In genomic region chr20:25083141-25083772, GRCh38 we compare ENCODE assay signal across 16 cellular contexts. TPM values are rescaled to one million over a fixed set of nuclear protein-coding genes. Genes with fewer than 3 reads are reported as not detected.
DNase-seq lines count a peak whose midpoint lies in the region; ATAC-seq and TF ChIP-seq lines count a peak whose summit lies in the region.
"Had no signal": no experiment of that assay in that cellular context is flagged by ENCODE, and none has a peak within 500 bp of the region (broad histone marks: within the 10 kb centered on the region; RNA-seq: fewer than 3 reads in every experiment).

No MANE protein-coding gene starts in this region.

- H3K9me3 Mint-ChIP-seq in CD8-positive, alpha-beta T cell = no peaks in the 10 kb centered on the region
- peaks cover 0 to 12% (median 9%) of the 10 kb centered on the region in 5 experiments for H3K9me3 Mint-ChIP-seq in brain
- H3K9me3 Mint-ChIP-seq: mesothelial cell of epicardium had no signal

- POLR2A ChIA-PET in CD8-positive, alpha-beta T cell (lab: Charles Lee) = no interaction called here
- POLR2A ChIA-PET in HCT116 (lab: Charles Lee) = no interaction called here

- H3K79me2 ChIP-seq in HCT116 (ENCODE audit: insufficient read depth, low read length) = no peaks in the 10 kb centered on the region
- H3K79me2 ChIP-seq in neural cell (replicated peaks; ENCODE audit: insufficient read depth, low read length) = no peaks in the 10 kb centered on the region

- no peak overlapping the region for H3K4me3 ChIP-seq in CD8-positive, alpha-beta T cell (ENCODE audit: low read depth, low read length)
- no peak overlapping the region; a peak in 1 of 4 replicates for H3K4me3 ChIP-seq in HCT116 (replicated peaks in 1 of 2; ENCODE audit: low read depth in 1 of 2, low read length in 2 of 2)
- peak overlapping the region; percentile 48 for H3K4me3 ChIP-seq in neural cell (ENCODE audit: low read length)
- H3K4me3 ChIP-seq: thoracic aorta had no signal

- RAD21 ChIA-PET in HCT116 (lab: Charles Lee; ENCODE audit: low non-redundant PET in 1 of 2, low total read pairs in 2 of 2, uncharacterized antibody in 2 of 2, unreplicated experiment in 2 of 2) = no interaction called here

- H3K4me1 Mint-ChIP-seq in CD8-positive, alpha-beta T cell (ENCODE audit: low read depth) = peaks cover 27% of the 10 kb centered on the region
- peaks cover 23% of the 10 kb centered on the region for H3K4me1 Mint-ChIP-seq in brain
- H3K4me1 Mint-ChIP-seq: mesothelial cell of epicardium had no signal

- no peak for ATAC-seq in CD8-positive, alpha-beta T cell
- ATAC-seq in HCT116 (no peak), GM18511 (IDR thresholded peaks at IDR 0.05; ENCODE audit: unreplicated experiment) (no peak)

- H3K36me3 ChIP-seq in CD8-positive, alpha-beta T cell (ENCODE audit: insufficient read depth, low read length) = no peaks in the 10 kb centered on the region
- no peaks in the 10 kb centered on the region for H3K36me3 ChIP-seq in HCT116 (ENCODE audit: control insufficient read depth in 1 of 2, insufficient read depth in 2 of 2, low read length in 2 of 2)
- H3K36me3 ChIP-seq in neural cell (ENCODE audit: insufficient read depth, low read length) = no peaks in the 10 kb centered on the region
- H3K36me3 ChIP-seq: brain microvascular endothelial cell, thoracic aorta had no signal

- no peak overlapping the region for H3K27ac Mint-ChIP-seq in CD8-positive, alpha-beta T cell
- H3K27ac Mint-ChIP-seq in brain = peak overlapping the region in 1 of 5 experiments; percentile 45
- H3K27ac Mint-ChIP-seq: mesothelial cell of epicardium had no signal

- no peak for TF ChIP-seq EP300 in neural cell (conservative IDR thresholded peaks at IDR 0.05; ENCODE audit: poor library complexity, severe bottlenecking)

- H3K9me3 ChIP-seq in CD8-positive, alpha-beta T cell (ENCODE audit: low read length) = no peaks in the 10 kb centered on the region
- H3K9me3 ChIP-seq in HCT116 (ENCODE audit: control insufficient read depth in 1 of 2, insufficient read depth in 1 of 2, low read depth in 1 of 2, low read length in 2 of 2) (no peaks in the 10 kb centered on the region), neural cell (ENCODE audit: low read length) (peaks cover 17% of the 10 kb centered on the region)
- H3K9me3 ChIP-seq: thoracic aorta had no signal

- H3K36me3 Mint-ChIP-seq in CD8-positive, alpha-beta T cell = no peaks in the 10 kb centered on the region
- H3K36me3 Mint-ChIP-seq in brain = no peaks in the 10 kb centered on the region

- H3K4me3 Mint-ChIP-seq in CD8-positive, alpha-beta T cell = peak overlapping the region; percentile 19
- H3K4me3 Mint-ChIP-seq in brain = peak overlapping the region; percentile 70 to 81 (median 77)
- H3K4me3 Mint-ChIP-seq: mesothelial cell of epicardium had no signal

- TF ChIP-seq CTCF in CD8-positive, alpha-beta T cell (IDR thresholded peaks at IDR 0.05) = no peak
- no peak for TF ChIP-seq CTCF in HCT116 (IDR thresholded peaks at IDR 0.05 in 2 of 3, conservative IDR thresholded peaks at IDR 0.05 in 1 of 3; ENCODE audit: borderline replicate concordance in 1 of 3, insufficient read depth in 1 of 3, low read depth in 2 of 3, low read length in 2 of 3)
- no peak for TF ChIP-seq CTCF in brain (conservative IDR thresholded peaks at IDR 0.05)
- TF ChIP-seq CTCF in neural cell (IDR thresholded peaks at IDR 0.05; ENCODE audit: poor library complexity, severe bottlenecking) = no peak

- CTCF ChIA-PET in CD8-positive, alpha-beta T cell (lab: Charles Lee) = interaction anchor here (1.1 kb wide), 1 partner anchor 21 kb away, joined by 3 read pairs; no protein-coding TSS in a partner anchor
- CTCF ChIA-PET in HCT116 (lab: Charles Lee) = interaction anchor here (1.5 kb wide), 1 partner anchor 315 kb away, joined by 3 read pairs; no protein-coding TSS in a partner anchor

- no peaks in the 10 kb centered on the region for H3K9me2 ChIP-seq in HCT116 (ENCODE audit: insufficient read depth)
- no peaks in the 10 kb centered on the region for H3K9me2 ChIP-seq in neural cell (ENCODE audit: insufficient read depth, low read length)

- peak in 1 of 7 experiments; percentile 46 for DNase-seq in CD8-positive, alpha-beta T cell
- DNase-seq in HCT116 (ENCODE audit: low read depth, low spot score) (no peak), hypothalamus (lab: John Stamatoyannopoulos, UW) (no peak), NCI-H446 (lab: John Stamatoyannopoulos, UW) (no peak)
- no peak for DNase-seq in central memory CD4-positive, alpha-beta T cell
- DNase-seq: brain microvascular endothelial cell, GOT3, hippocampal formation, NCI-H1436, NCI-H748 treated with DMSO at 0.1 percent for 48 hours had no signal

- H2AFZ ChIP-seq in HCT116 (ENCODE audit: low read depth, low read length, poor library complexity, severe bottlenecking) (no peak overlapping the region), neural cell (ENCODE audit: low read depth, low read length) (no peak overlapping the region)

- H3K27ac ChIP-seq in CD8-positive, alpha-beta T cell (ENCODE audit: low read depth, low read length) = no peak overlapping the region
- H3K27ac ChIP-seq in HCT116 (ENCODE audit: low read depth, low read length) (no peak overlapping the region), neural cell (ENCODE audit: low read length) (no peak overlapping the region)
- H3K27ac ChIP-seq: brain microvascular endothelial cell, thoracic aorta had no signal

- H4K20me1 ChIP-seq in HCT116 (ENCODE audit: insufficient read depth) (no peaks in the 10 kb centered on the region), neural cell (ENCODE audit: insufficient read depth) (no peaks in the 10 kb centered on the region)

- TF ChIP-seq POLR2A in HCT116 (IDR thresholded peaks at IDR 0.05; ENCODE audit: borderline replicate concordance, extremely low read depth, insufficient read depth, insufficient read length) = no peak

- intact Hi-C loops in CD8-positive, alpha-beta T cell (cut with DNase I, micrococcal nuclease) = no loop called here
- intact Hi-C loops in HCT116 (cut with micrococcal nuclease) = no loop called here

- H3F3A ChIP-seq in neural cell (ENCODE audit: insufficient read depth, low read length, poor library complexity, severe bottlenecking) = no peaks in the 10 kb centered on the region

- BruUV-seq in HCT116 (replicated peaks; lab: Mats Ljungman, UMichigan) = no TSS peak

- peaks cover 27% of the 10 kb centered on the region for H3K4me1 ChIP-seq in CD8-positive, alpha-beta T cell (ENCODE audit: insufficient read depth, low read length)
- no peaks in the 10 kb centered on the region for H3K4me1 ChIP-seq in HCT116 (ENCODE audit: control insufficient read depth in 1 of 2, insufficient read depth in 2 of 2, low read length in 2 of 2)

- no peak overlapping the region for H3K9ac ChIP-seq in HCT116 (ENCODE audit: low read length)
- H3K9ac ChIP-seq in neural cell (ENCODE audit: low read length) = no peak overlapping the region

- H3K27me3 Mint-ChIP-seq in CD8-positive, alpha-beta T cell (ENCODE audit: low read depth) = peaks cover 60% of the 10 kb centered on the region
- H3K27me3 Mint-ChIP-seq in brain = peaks cover 94% of the 10 kb centered on the region

- peaks cover 43% of the 10 kb centered on the region for H3K27me3 ChIP-seq in CD8-positive, alpha-beta T cell (ENCODE audit: insufficient read depth, low read length)
- H3K27me3 ChIP-seq in HCT116 (ENCODE audit: insufficient read depth, low read length) = peaks cover 17% of the 10 kb centered on the region
- peaks cover 83% of the 10 kb centered on the region for H3K27me3 ChIP-seq in neural cell (ENCODE audit: insufficient read depth, low read depth, low read length)

- TF ChIP-seq RAD21 in HCT116 (IDR thresholded peaks at IDR 0.05; ENCODE audit: low read depth) = no peak
- no peak for TF ChIP-seq RAD21 in neural cell (conservative IDR thresholded peaks at IDR 0.05)

- H3K4me2 ChIP-seq in HCT116 (ENCODE audit: low read length) (peak overlapping the region; percentile 45), neural cell (ENCODE audit: low read length) (no peak overlapping the region)

TF ChIP-seq in HCT116, 20 proteins besides CTCF, POLR2A, EP300 and RAD21 (continues in another document):
- TF ChIP-seq EZH2 (IDR thresholded peaks at IDR 0.05) = no peak
- TF ChIP-seq SP1 (IDR thresholded peaks at IDR 0.05; ENCODE audit: low read depth) = no peak

TF ChIP-seq in neural cell, 6 proteins besides CTCF, POLR2A, EP300 and RAD21:
- TF ChIP-seq TAF1 (IDR thresholded peaks at IDR 0.05; ENCODE audit: low read depth) = no peak
- TF ChIP-seq EZH2 (IDR thresholded peaks at IDR 0.05; ENCODE audit: borderline replicate concordance, insufficient read depth, low read length, poor library complexity, severe bottlenecking) = peak; percentile 38
TF ChIP-seq in neural cell: peak in this region for 1.

RNA-seq across cellular contexts. Expression of gene VSX1, which starts 1.3 kb away (rescaled TPM):
- total RNA-seq in CD8-positive, alpha-beta T cell = not detected
- total RNA-seq in HCT116 (2021; ENCODE audit: unreplicated experiment) = not detected
- not detected in 2 replicates for polyA plus RNA-seq in HCT116 (2012)
- polyA plus RNA-seq in brain (ENCODE audit: insufficient read depth, low read depth, low replicate concordance) (0.56 TPM), neural cell (not detected in 2 replicates)
- polyA minus RNA-seq in neural cell = not detected in 2 replicates
- total RNA-seq: epithelial cell of proximal tubule, mesothelial cell of epicardium, thoracic aorta had no signal

RNA-seq across cellular contexts. Expression of gene ACSS1, which starts 25.3 kb away (rescaled TPM):
- total RNA-seq in CD8-positive, alpha-beta T cell = 10 to 100 TPM; 17.5 to 17.7 TPM
- 0.27 TPM for total RNA-seq in HCT116 (2021; ENCODE audit: unreplicated experiment)
- not detected in 2 replicates for polyA plus RNA-seq in HCT116 (2012)
- 12.2 TPM for polyA plus RNA-seq in brain (ENCODE audit: insufficient read depth, low read depth, low replicate concordance)
- 0.14 TPM in 1 of 2 replicates, not detected in the other for polyA plus RNA-seq in neural cell
- polyA minus RNA-seq in neural cell = not detected in 2 replicates

Comparison
In these comparisons a context has a peak if more than half of its experiments do, and no peak if none do; other contexts are left out.
1. RNA of gene ACSS1, which starts 25.3 kb away (total RNA-seq): 17.5 to 17.7 TPM in CD8-positive, alpha-beta T cell; 0.27 TPM in HCT116 (single experiment); every median in the first group is over 10 times any median in the second.